ENCODE assay signal across 1 cellular context in the genomic region with DNA sequence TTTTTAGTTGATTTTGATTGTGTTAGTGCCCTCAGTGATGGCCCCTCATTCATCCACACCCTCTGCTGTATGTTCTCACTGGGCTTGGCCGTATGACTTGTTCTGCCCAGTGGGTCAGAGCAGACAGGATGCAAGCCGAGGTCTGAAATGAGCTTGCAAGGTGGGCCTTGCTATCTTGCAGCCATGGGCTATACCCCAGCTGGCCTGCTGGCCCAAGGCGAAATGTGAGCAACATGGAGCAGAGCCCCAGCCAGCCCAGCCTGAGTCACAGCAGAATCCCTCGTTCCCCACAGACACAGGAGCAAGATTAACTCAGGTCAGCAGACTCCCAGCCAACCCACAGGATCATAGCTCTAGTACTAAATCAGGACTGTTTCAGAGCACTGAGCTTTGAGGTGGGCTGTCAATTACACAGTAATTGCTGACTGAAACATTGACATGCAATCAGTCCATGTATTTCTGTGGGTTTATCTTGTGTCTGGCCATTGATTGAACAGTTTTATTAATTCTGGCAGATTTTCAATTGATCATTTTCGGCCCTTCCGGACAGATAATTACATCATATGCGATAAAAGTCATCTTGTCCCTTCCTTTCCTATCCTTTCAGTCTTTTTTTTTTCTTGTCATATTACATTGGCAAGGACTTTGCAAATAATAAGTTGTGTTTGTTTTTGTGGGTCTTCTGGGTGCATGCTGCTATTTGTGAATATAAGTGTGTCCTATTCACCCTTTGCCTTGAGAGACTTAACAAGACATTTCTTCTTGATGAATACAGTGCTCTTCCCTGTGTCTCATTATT.
TF ChIP-seq lines count a peak whose summit lies in the region.

No MANE protein-coding gene starts in this region.

TF ChIP-seq in SK-N-SH, 30 proteins besides CTCF, POLR2A, EP300 and RAD21 (continued from another document):
- TF ChIP-seq, protein P1, sequence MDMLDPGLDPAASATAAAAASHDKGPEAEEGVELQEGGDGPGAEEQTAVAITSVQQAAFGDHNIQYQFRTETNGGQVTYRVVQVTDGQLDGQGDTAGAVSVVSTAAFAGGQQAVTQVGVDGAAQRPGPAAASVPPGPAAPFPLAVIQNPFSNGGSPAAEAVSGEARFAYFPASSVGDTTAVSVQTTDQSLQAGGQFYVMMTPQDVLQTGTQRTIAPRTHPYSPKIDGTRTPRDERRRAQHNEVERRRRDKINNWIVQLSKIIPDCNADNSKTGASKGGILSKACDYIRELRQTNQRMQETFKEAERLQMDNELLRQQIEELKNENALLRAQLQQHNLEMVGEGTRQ (IDR thresholded peaks at IDR 0.05; ENCODE audit: borderline replicate concordance, low read depth, low read length) = no peak
TF ChIP-seq in SK-N-SH: peak in this region for 0.
